8 cellular contexts compared by ENCODE assay signal in genomic region chr17:21551081-21551881, GRCh38.
DNase-seq lines count a peak whose midpoint lies in the region; ATAC-seq and TF ChIP-seq lines count a peak whose summit lies in the region.

No MANE protein-coding gene starts in this region.

- H3K9me3 Mint-ChIP-seq in activated CD4-positive, alpha-beta T cell treated with anti-CD3 and anti-CD28 coated beads, Interleukin-2, amount 10 ng/mL, durations not matched to agents 24 days and 14 days, result peaks cover 9% of the 10 kb centered on the region

- CTCF ChIA-PET in HCT116 (lab: Charles Lee), result interaction anchor here (0.6 to 1.1 kb wide), 3 partner anchors 38 to 778 kb away, joined by 3 to 7 read pairs (median 3); no protein-coding TSS in a partner anchor

- peaks cover 22% of the 10 kb centered on the region for H3K27me3 Mint-ChIP-seq in activated CD4-positive, alpha-beta T cell treated with anti-CD3 and anti-CD28 coated beads, Interleukin-2, amount 10 ng/mL, durations not matched to agents 24 days and 14 days

- no peaks in the 10 kb centered on the region for H4K20me1 ChIP-seq in HCT116 (ENCODE audit: insufficient read depth)

- peaks cover 24% of the 10 kb centered on the region for H3K4me1 Mint-ChIP-seq in activated CD4-positive, alpha-beta T cell treated with anti-CD3 and anti-CD28 coated beads, Interleukin-2, amount 10 ng/mL, durations not matched to agents 24 days and 14 days

- H3K27ac Mint-ChIP-seq in activated CD4-positive, alpha-beta T cell treated with anti-CD3 and anti-CD28 coated beads, Interleukin-2, amount 10 ng/mL, durations not matched to agents 24 days and 14 days, result peak overlapping the region; percentile 65

- H3K36me3 Mint-ChIP-seq in activated CD4-positive, alpha-beta T cell treated with anti-CD3 and anti-CD28 coated beads, Interleukin-2, amount 10 ng/mL, durations not matched to agents 24 days and 14 days (ENCODE audit: low read depth), result peaks cover 14% of the 10 kb centered on the region

- H3K27ac ChIP-seq in HCT116 (ENCODE audit: low read depth, low read length), result peak overlapping the region; percentile 63; the same call in 1 of the 2 replicates
- H3K27ac ChIP-seq in coronary artery, result peak overlapping the region; percentile 39 to 95
- H3K27ac ChIP-seq in left lung, result peak overlapping the region; percentile 63 to 70

- TSS peak; percentile 44 for BruUV-seq in HCT116 (replicated peaks; lab: Mats Ljungman, UMichigan)

- TF ChIP-seq CTCF in HCT116 (IDR thresholded peaks at IDR 0.05 in 2 of 3, conservative IDR thresholded peaks at IDR 0.05 in 1 of 3; ENCODE audit: borderline replicate concordance in 1 of 3, insufficient read depth in 1 of 3, low read depth in 2 of 3, low read length in 2 of 3), result no peak
- no peak for TF ChIP-seq CTCF in coronary artery (IDR thresholded peaks at IDR 0.05)
- no peak for TF ChIP-seq CTCF in left lung (IDR thresholded peaks at IDR 0.05)

- H3K36me3 ChIP-seq in HCT116 (ENCODE audit: control insufficient read depth in 1 of 2, insufficient read depth in 2 of 2, low read length in 2 of 2) (no peaks in the 10 kb centered on the region), left lung (no peaks in the 10 kb centered on the region)

- H3K4me1 ChIP-seq in HCT116 (ENCODE audit: control insufficient read depth in 1 of 2, insufficient read depth in 2 of 2, low read length in 2 of 2) (peaks cover 2 to 6% of the 10 kb centered on the region in 2 experiments; a peak in 3 of 4 replicates), left lung (peaks cover 9 to 12% of the 10 kb centered on the region in 2 donors)

- POLR2A ChIA-PET in HCT116 (lab: Charles Lee), result interaction anchor here (1.2 kb wide), 1 partner anchor 16 kb away, joined by 3 read pairs; no protein-coding TSS in a partner anchor

- H2AFZ ChIP-seq in HCT116 (ENCODE audit: low read depth, low read length, poor library complexity, severe bottlenecking), result peak overlapping the region; percentile 68

- H3K4me3 ChIP-seq in HCT116 (replicated peaks in 1 of 2; ENCODE audit: low read depth in 1 of 2, low read length in 2 of 2), result peak overlapping the region; percentile 58 to 65
- peak overlapping the region; percentile 92 for H3K4me3 ChIP-seq in coronary artery
- peak overlapping the region; percentile 77 to 82 for H3K4me3 ChIP-seq in left lung

- RAD21 ChIA-PET in HCT116 (lab: Charles Lee; ENCODE audit: low non-redundant PET in 1 of 2, low total read pairs in 2 of 2, uncharacterized antibody in 2 of 2, unreplicated experiment in 2 of 2), result no interaction called here

- peak; percentile 34 for DNase-seq in COR-L47 (lab: John Stamatoyannopoulos, UW)
- peak; percentile 18 for DNase-seq in HCT116 (ENCODE audit: low read depth, low spot score)
- DNase-seq in NCI-H345 treated with DMSO at 0.1 percent for 48 hours (lab: John Stamatoyannopoulos, UW; ENCODE audit: unreplicated experiment), result peak; percentile 22
- peak; percentile 92 for DNase-seq in activated CD4-positive, alpha-beta T cell treated with anti-CD3 and anti-CD28 coated beads, Interleukin-2, amount 10 ng/mL, durations not matched to agents 24 days and 14 days
- DNase-seq in coronary artery (ENCODE audit: low spot score), result peak; percentile 88
- DNase-seq in left lung, result peak; percentile 83 to 92
- DNase-seq in stimulated activated CD4-positive, alpha-beta T cell treated with anti-CD3 and anti-CD28 coated beads, Interleukin-1b, Interleukin-23, amount 100 ng/mL, for 48 hours, result peak; percentile 77

- H3K9me3 ChIP-seq in HCT116 (ENCODE audit: control insufficient read depth in 1 of 2, insufficient read depth in 1 of 2, low read depth in 1 of 2, low read length in 2 of 2) (no peaks in the 10 kb centered on the region), left lung (peaks cover 0 to 3% of the 10 kb centered on the region in 2 donors)

- peak overlapping the region; percentile 74 for H3K9ac ChIP-seq in HCT116 (ENCODE audit: low read length)

- H3K9me2 ChIP-seq in HCT116 (ENCODE audit: insufficient read depth), result no peaks in the 10 kb centered on the region

- intact Hi-C loops in HCT116 (cut with micrococcal nuclease), result no loop called here
- intact Hi-C loops in activated CD4-positive, alpha-beta T cell treated with anti-CD3 and anti-CD28 coated beads, Interleukin-2, amount 10 ng/mL, durations not matched to agents 24 days and 14 days (cut with micrococcal nuclease), result loop anchor here (5.0 kb wide), 1 partner anchor 269 kb away; the partner anchor contains the start of gene MAP2K3
- intact Hi-C loops in left lung (cut with DNase I), result no loop called here

- ATAC-seq in HCT116 (peak; percentile 94), left lung (peak; percentile 99), GM21447 (IDR thresholded peaks at IDR 0.05; ENCODE audit: unreplicated experiment) (no peak)

- TF ChIP-seq POLR2A in HCT116 (IDR thresholded peaks at IDR 0.05; ENCODE audit: borderline replicate concordance, extremely low read depth, insufficient read depth, insufficient read length), result peak; percentile 39

- H3K27me3 ChIP-seq in HCT116 (ENCODE audit: insufficient read depth, low read length), result no peaks in the 10 kb centered on the region
- H3K27me3 ChIP-seq in left lung, result peaks cover 0 to 32% of the 10 kb centered on the region in 2 donors

- H3K79me2 ChIP-seq in HCT116 (ENCODE audit: insufficient read depth, low read length), result peaks cover 30% of the 10 kb centered on the region

- peak overlapping the region; percentile 78 for H3K4me2 ChIP-seq in HCT116 (ENCODE audit: low read length)

- TF ChIP-seq RAD21 in HCT116 (IDR thresholded peaks at IDR 0.05; ENCODE audit: low read depth), result no peak

- H3K4me3 Mint-ChIP-seq in activated CD4-positive, alpha-beta T cell treated with anti-CD3 and anti-CD28 coated beads, Interleukin-2, amount 10 ng/mL, durations not matched to agents 24 days and 14 days, result peak overlapping the region; percentile 92

TF ChIP-seq in HCT116, 20 proteins besides CTCF, POLR2A, EP300 and RAD21 (continues in another document):
- no peak for TF ChIP-seq CEBPB (IDR thresholded peaks at IDR 0.05; ENCODE audit: low read depth)
- no peak for TF ChIP-seq CBX3 (IDR thresholded peaks at IDR 0.05; ENCODE audit: low read depth)
- TF ChIP-seq EZH2 (IDR thresholded peaks at IDR 0.05), result no peak
- TF ChIP-seq ZBTB33 (IDR thresholded peaks at IDR 0.05; ENCODE audit: extremely low read depth, insufficient replicate concordance, low read length), result no peak
- TF ChIP-seq YY1 (IDR thresholded peaks at IDR 0.05; ENCODE audit: extremely low read depth, insufficient replicate concordance, low read depth, low read length), result no peak
- no peak for TF ChIP-seq FOSL1 (IDR thresholded peaks at IDR 0.05; ENCODE audit: low read depth)
- TF ChIP-seq EGR1 (IDR thresholded peaks at IDR 0.05; ENCODE audit: low read depth), result no peak
- peak; percentile 75 for TF ChIP-seq ZFX (IDR thresholded peaks at IDR 0.05)
- no peak for TF ChIP-seq TCF7L2 (IDR thresholded peaks at IDR 0.05; ENCODE audit: borderline replicate concordance, extremely low read depth, insufficient read depth, insufficient read length)
- no peak for TF ChIP-seq SP1 (IDR thresholded peaks at IDR 0.05; ENCODE audit: low read depth)
- 0 out of 2 replicates have a peak, but pooled peaks have one; percentile 22 for TF ChIP-seq MAX (IDR thresholded peaks at IDR 0.05)
- TF ChIP-seq REST (IDR thresholded peaks at IDR 0.05; ENCODE audit: low read depth), result no peak
- TF ChIP-seq JUND (IDR thresholded peaks at IDR 0.05), result no peak
- TF ChIP-seq ZNF274 (IDR thresholded peaks at IDR 0.05; ENCODE audit: low read depth, low read length), result no peak

Comparison
In these comparisons a context has a peak if more than half of its experiments do, and no peak if none do; other contexts are left out.
1. DNase-seq: peak in every context shown above with its lines; median percentile 92 in activated CD4-positive, alpha-beta T cell treated with anti-CD3 and anti-CD28 coated beads, Interleukin-2, amount 10 ng/mL, durations not matched to agents 24 days and 14 days; 88 in coronary artery; 88 in left lung; 77 in stimulated activated CD4-positive, alpha-beta T cell treated with anti-CD3 and anti-CD28 coated beads, Interleukin-1b, Interleukin-23, amount 100 ng/mL, for 48 hours; 34 in COR-L47; 22 in NCI-H345 treated with DMSO at 0.1 percent for 48 hours; 18 in HCT116.